21 cellular contexts compared by ENCODE assay signal in genomic region chr2:105977807-105978206, GRCh38.
DNase-seq lines count a peak whose midpoint lies in the region; ATAC-seq, FAIRE-seq and TF ChIP-seq lines count a peak whose summit lies in the region.
"Had no signal": no experiment of that assay in that cellular context is flagged by ENCODE, and none has a peak within 500 bp of the region (broad histone marks: within the 10 kb centered on the region; RNA-seq: fewer than 3 reads in every experiment).

No MANE protein-coding gene starts in this region.

- H3K9me3 ChIP-seq in HepG2 (ENCODE audit: low read length) (no peaks in the 10 kb centered on the region), right lobe of liver (no peaks in the 10 kb centered on the region), smooth muscle cell (replicated peaks; ENCODE audit: low read depth) (no peaks in the 10 kb centered on the region), hepatocyte (ENCODE audit: low read depth) (no peaks in the 10 kb centered on the region), ovary (no peaks in the 10 kb centered on the region)
- H3K9me3 ChIP-seq: BE2C, SK-N-SH had no signal

- no peaks in the 10 kb centered on the region for H3K79me2 ChIP-seq in HepG2 (ENCODE audit: insufficient read depth, low read length)
- no peaks in the 10 kb centered on the region for H3K79me2 ChIP-seq in smooth muscle cell (ENCODE audit: low read depth)
- no peaks in the 10 kb centered on the region for H3K79me2 ChIP-seq in hepatocyte

- H3K4me3 ChIP-seq in HepG2 (replicated peaks in 1 of 3; ENCODE audit: insufficient read depth in 1 of 3, low read depth in 2 of 3, low read length in 3 of 3) (no peak overlapping the region), right lobe of liver (no peak overlapping the region), brain microvascular endothelial cell (ENCODE audit: low read depth, low read length) (no peak overlapping the region), smooth muscle cell (no peak overlapping the region), hepatocyte (no peak overlapping the region), ovary (no peak overlapping the region)

- TF ChIP-seq EP300 in HepG2 (IDR thresholded peaks at IDR 0.05; ENCODE audit: low read depth in 2 of 2, low read length in 2 of 2) (no peak), HepG2 (CRISPR knock-in tag; IDR thresholded peaks at IDR 0.05; ENCODE audit: borderline replicate concordance) (no peak), ovary (IDR thresholded peaks at IDR 0.05) (no peak)

- in situ Hi-C loops in HepG2 (cut with HindIII; ENCODE audit: extremely low pct_ligation_motif_present, low pct_unique_long_range_greater_than_20kb), result no loop called here
- in situ Hi-C loops in brain microvascular endothelial cell (cut with HindIII; ENCODE audit: low pct_ligation_motif_present, low sequenced_read_pairs), result no loop called here

- 0% methylated on average over 1 of the region's 1 CpG for whole genome bisulfite sequencing in HepG2 (ENCODE audit: low lambda C conversion rate)
- WGBS in right lobe of liver (ENCODE audit: insufficient coverage, low coverage, low lambda C conversion rate, missing lambda C conversion rate), result 92% methylated on average over 1 of the region's 1 CpG
- 97% methylated on average over 1 of the region's 1 CpG for WGBS in smooth muscle cell (ENCODE audit: low lambda C conversion rate)
- WGBS in hepatocyte (ENCODE audit: low lambda C conversion rate, missing lambda C conversion rate), result 95% methylated on average over 1 of the region's 1 CpG
- 91 to 100% (median 93%) methylated on average over 1 of the region's 1 CpG for WGBS in ovary, 3 donors

- H3K27ac ChIP-seq in HepG2 (ENCODE audit: extremely low read length, insufficient read depth, low read length) (no peak overlapping the region), right lobe of liver (no peak overlapping the region), brain microvascular endothelial cell (peak overlapping the region; percentile 34), smooth muscle cell (ENCODE audit: low read depth) (peak overlapping the region; percentile 47), hepatocyte (no peak overlapping the region), ovary (no peak overlapping the region)

- TF ChIP-seq CTCF in HepG2 (CRISPR knock-in tag; IDR thresholded peaks at IDR 0.05), result no peak
- TF ChIP-seq CTCF in right lobe of liver (IDR thresholded peaks at IDR 0.05), result no peak
- TF ChIP-seq CTCF in brain microvascular endothelial cell (IDR thresholded peaks at IDR 0.05; ENCODE audit: low read depth, low read length, missing control alignments), result no peak
- no peak for TF ChIP-seq CTCF in smooth muscle cell (IDR thresholded peaks at IDR 0.05; ENCODE audit: borderline replicate concordance, insufficient read depth, poor library complexity, severe bottlenecking)
- no peak for TF ChIP-seq CTCF in hepatocyte (IDR thresholded peaks at IDR 0.05; ENCODE audit: poor library complexity)
- no peak for TF ChIP-seq CTCF in ovary (IDR thresholded peaks at IDR 0.05)

- POLR2A ChIA-PET in HepG2 (lab: Yijun Ruan, JAX), result no interaction called here

- H3K27me3 ChIP-seq in HepG2 (ENCODE audit: control insufficient read depth in 1 of 2, insufficient read depth in 2 of 2, low read length in 2 of 2) (peaks cover 2 to 38% of the 10 kb centered on the region in 2 experiments; a peak in 4 of 5 replicates), right lobe of liver (no peaks in the 10 kb centered on the region), brain microvascular endothelial cell (replicated peaks) (no peaks in the 10 kb centered on the region), smooth muscle cell (ENCODE audit: low read depth) (no peaks in the 10 kb centered on the region), hepatocyte (no peaks in the 10 kb centered on the region), ovary (no peaks in the 10 kb centered on the region)
- H3K27me3 ChIP-seq: BE2C had no signal

- TF ChIP-seq POLR2A in HepG2 (IDR thresholded peaks at IDR 0.05; ENCODE audit: insufficient read depth in 1 of 2, low read depth in 2 of 2, low read length in 2 of 2) (no peak), right lobe of liver (IDR thresholded peaks at IDR 0.05) (no peak), ovary (IDR thresholded peaks at IDR 0.05) (no peak)

- no peaks in the 10 kb centered on the region for H4K20me1 ChIP-seq in HepG2 (ENCODE audit: insufficient read depth, low read length)
- H4K20me1 ChIP-seq in smooth muscle cell (ENCODE audit: low read depth), result no peaks in the 10 kb centered on the region
- no peaks in the 10 kb centered on the region for H4K20me1 ChIP-seq in hepatocyte (ENCODE audit: insufficient read depth, poor library complexity, severe bottlenecking)

- intact Hi-C loops in HepG2 (cut with micrococcal nuclease; ENCODE audit: unreplicated experiment), result no loop called here
- intact Hi-C loops in right lobe of liver (cut with DNase I), result no loop called here
- intact Hi-C loops in ovary (cut with DNase I), result no loop called here

- no peaks in the 10 kb centered on the region for H3K4me1 ChIP-seq in HepG2 (ENCODE audit: insufficient read depth, low read length)
- no peaks in the 10 kb centered on the region for H3K4me1 ChIP-seq in right lobe of liver
- H3K4me1 ChIP-seq in smooth muscle cell (ENCODE audit: low read depth), result no peaks in the 10 kb centered on the region
- H3K4me1 ChIP-seq in hepatocyte (ENCODE audit: insufficient read depth), result no peaks in the 10 kb centered on the region
- H3K4me1 ChIP-seq in ovary (ENCODE audit: insufficient read depth), result no peaks in the 10 kb centered on the region
- H3K4me1 ChIP-seq: BE2C had no signal

- ATAC-seq in HepG2 (no peak), right lobe of liver (no peak)
- ATAC-seq: Panc1, Right ventricle myocardium inferior had no signal

- no peak for DNase-seq in HepG2 (ENCODE audit: low spot score)
- DNase-seq in right lobe of liver, result no peak
- DNase-seq in HT-29 (ENCODE audit: low spot score), result peak; percentile 4
- DNase-seq in brain microvascular endothelial cell, result no peak
- no peak for DNase-seq in smooth muscle cell (lab: John Stamatoyannopoulos, UW; ENCODE audit: unreplicated experiment)
- DNase-seq in hepatocyte (ENCODE audit: low spot score), result no peak
- DNase-seq in ovary, result no peak
- no peak for DNase-seq in AG08396 (ENCODE audit: low spot score)
- DNase-seq: BE2C; CD4-positive, alpha-beta memory T cell; GF-D8; MM.1S; NCI-H1092 treated with DMSO at 0.1 percent for 48 hours; NCI-H2081 treated with DMSO at 0.1 percent for 48 hours; NCI-H2227 treated with DMSO at 0.1 percent for 48 hours; NCI-H524; SK-N-SH had no signal

- CTCF ChIA-PET in HepG2 (lab: Yijun Ruan, JAX; ENCODE audit: low intra/inter-chr PET ratio, low total read pairs), result no interaction called here

- H3K9ac ChIP-seq in HepG2 (ENCODE audit: insufficient read depth, low read depth, low read length), result no peak overlapping the region
- H3K9ac ChIP-seq in smooth muscle cell (ENCODE audit: low read depth), result no peak overlapping the region
- H3K9ac ChIP-seq: SK-N-SH had no signal

- peak; percentile 56 for FAIRE-seq in HepG2 (lab: Jason Lieb, UNC)
- FAIRE-seq: GM12891, GM18507 had no signal

- H3K9me2 ChIP-seq in hepatocyte (replicated peaks; ENCODE audit: insufficient read depth), result no peaks in the 10 kb centered on the region
- H3K9me2 ChIP-seq: SK-N-SH had no signal

- no TSS peak for BruUV-seq in HepG2 (replicated peaks; lab: Mats Ljungman, UMichigan)

- no peak overlapping the region for H3K4me2 ChIP-seq in HepG2 (ENCODE audit: low read depth, low read length)
- no peak overlapping the region for H3K4me2 ChIP-seq in smooth muscle cell
- H3K4me2 ChIP-seq in hepatocyte, result no peak overlapping the region
- H3K4me2 ChIP-seq: SK-N-SH had no signal

- H3F3A ChIP-seq in smooth muscle cell (ENCODE audit: low read depth), result no peaks in the 10 kb centered on the region

- no peak for TF ChIP-seq RAD21 in HepG2 (CRISPR knock-in tag; IDR thresholded peaks at IDR 0.05)

- H2AFZ ChIP-seq in HepG2 (ENCODE audit: low read length), result no peak overlapping the region
- no peak overlapping the region for H2AFZ ChIP-seq in smooth muscle cell (ENCODE audit: low read depth)
- H2AFZ ChIP-seq in hepatocyte, result no peak overlapping the region

- H3K36me3 ChIP-seq in HepG2 (replicated peaks in 1 of 2; ENCODE audit: control insufficient read depth in 1 of 2, insufficient read depth in 2 of 2, low read length in 2 of 2) (no peaks in the 10 kb centered on the region), right lobe of liver (no peaks in the 10 kb centered on the region), brain microvascular endothelial cell (replicated peaks) (no peaks in the 10 kb centered on the region), smooth muscle cell (ENCODE audit: low read depth) (no peaks in the 10 kb centered on the region), hepatocyte (replicated peaks; ENCODE audit: insufficient read depth, low read depth) (no peaks in the 10 kb centered on the region), ovary (no peaks in the 10 kb centered on the region)
- H3K36me3 ChIP-seq: BE2C had no signal

TF ChIP-seq in HepG2, 621 proteins besides CTCF, POLR2A, EP300 and RAD21 (continues in another document):
- TF ChIP-seq HDAC1 (CRISPR knock-in tag; IDR thresholded peaks at IDR 0.05) (no peak), ZNF337 (CRISPR knock-in tag; IDR thresholded peaks at IDR 0.05; ENCODE audit: borderline replicate concordance, low read depth) (no peak), PHF21A (CRISPR knock-in tag; IDR thresholded peaks at IDR 0.05) (no peak), PATZ1 (CRISPR knock-in tag; IDR thresholded peaks at IDR 0.05) (no peak), CBX5 (CRISPR knock-in tag; IDR thresholded peaks at IDR 0.05; ENCODE audit: borderline replicate concordance) (no peak), CREB3 (CRISPR knock-in tag; IDR thresholded peaks at IDR 0.05) (no peak)

Comparison
In these comparisons a context has a peak if more than half of its experiments do, and no peak if none do; other contexts are left out.
1. H3K27ac ChIP-seq: peak in brain microvascular endothelial cell (single experiment) and smooth muscle cell (single experiment); none in HepG2 (single experiment), right lobe of liver (0 of 3), hepatocyte (single experiment) and ovary (0 of 2).